In the genomic region with DNA sequence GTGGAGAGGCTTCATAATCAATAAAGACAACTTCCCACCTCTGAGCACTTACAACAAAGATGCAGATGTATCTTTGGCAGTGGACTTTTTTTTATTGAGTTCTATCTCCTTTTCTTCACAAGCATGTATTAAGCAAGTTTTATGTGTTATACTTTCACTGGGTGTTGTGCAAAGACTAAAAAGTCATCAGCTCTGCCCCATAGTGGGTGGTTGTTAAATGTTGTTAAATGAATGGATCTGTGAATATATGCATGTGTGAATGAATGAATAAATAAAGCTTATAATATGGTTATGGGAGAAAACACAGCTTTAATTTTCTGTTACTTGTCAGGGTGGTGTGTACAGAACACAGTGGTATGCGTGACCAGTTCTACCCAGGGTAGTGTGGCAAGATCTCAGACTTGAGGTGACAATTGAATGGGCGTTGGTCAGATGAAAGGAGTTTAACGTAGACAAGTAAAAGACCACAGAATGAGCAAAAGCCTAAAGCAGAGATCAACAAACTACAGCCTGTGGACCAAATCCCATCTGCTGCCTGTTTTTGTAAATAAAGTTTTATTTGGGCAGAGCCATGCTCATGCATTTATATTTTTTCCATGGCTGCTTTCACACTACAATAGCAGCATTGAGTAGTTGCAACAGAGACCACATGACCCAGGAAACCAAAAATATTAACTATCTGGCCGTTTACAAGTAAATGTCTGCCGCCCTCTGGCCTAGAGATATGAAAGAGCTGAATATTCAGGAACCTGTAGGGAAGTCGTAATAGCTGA, we compare ENCODE assay signal across 1 cellular context.
TF ChIP-seq lines count a peak whose summit lies in the region.

No MANE protein-coding gene starts in this region.

TF ChIP-seq in liver, 16 proteins besides CTCF, POLR2A, EP300 and RAD21 (continued from another document):
- TF ChIP-seq, protein P1, sequence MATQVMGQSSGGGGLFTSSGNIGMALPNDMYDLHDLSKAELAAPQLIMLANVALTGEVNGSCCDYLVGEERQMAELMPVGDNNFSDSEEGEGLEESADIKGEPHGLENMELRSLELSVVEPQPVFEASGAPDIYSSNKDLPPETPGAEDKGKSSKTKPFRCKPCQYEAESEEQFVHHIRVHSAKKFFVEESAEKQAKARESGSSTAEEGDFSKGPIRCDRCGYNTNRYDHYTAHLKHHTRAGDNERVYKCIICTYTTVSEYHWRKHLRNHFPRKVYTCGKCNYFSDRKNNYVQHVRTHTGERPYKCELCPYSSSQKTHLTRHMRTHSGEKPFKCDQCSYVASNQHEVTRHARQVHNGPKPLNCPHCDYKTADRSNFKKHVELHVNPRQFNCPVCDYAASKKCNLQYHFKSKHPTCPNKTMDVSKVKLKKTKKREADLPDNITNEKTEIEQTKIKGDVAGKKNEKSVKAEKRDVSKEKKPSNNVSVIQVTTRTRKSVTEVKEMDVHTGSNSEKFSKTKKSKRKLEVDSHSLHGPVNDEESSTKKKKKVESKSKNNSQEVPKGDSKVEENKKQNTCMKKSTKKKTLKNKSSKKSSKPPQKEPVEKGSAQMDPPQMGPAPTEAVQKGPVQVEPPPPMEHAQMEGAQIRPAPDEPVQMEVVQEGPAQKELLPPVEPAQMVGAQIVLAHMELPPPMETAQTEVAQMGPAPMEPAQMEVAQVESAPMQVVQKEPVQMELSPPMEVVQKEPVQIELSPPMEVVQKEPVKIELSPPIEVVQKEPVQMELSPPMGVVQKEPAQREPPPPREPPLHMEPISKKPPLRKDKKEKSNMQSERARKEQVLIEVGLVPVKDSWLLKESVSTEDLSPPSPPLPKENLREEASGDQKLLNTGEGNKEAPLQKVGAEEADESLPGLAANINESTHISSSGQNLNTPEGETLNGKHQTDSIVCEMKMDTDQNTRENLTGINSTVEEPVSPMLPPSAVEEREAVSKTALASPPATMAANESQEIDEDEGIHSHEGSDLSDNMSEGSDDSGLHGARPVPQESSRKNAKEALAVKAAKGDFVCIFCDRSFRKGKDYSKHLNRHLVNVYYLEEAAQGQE (IDR thresholded peaks at IDR 0.05): no peak
- TF ChIP-seq FOXA1 (IDR thresholded peaks at IDR 0.05) (no peak), HNF4A (conservative IDR thresholded peaks at IDR 0.05) (no peak), GABPA (IDR thresholded peaks at IDR 0.05 in 1 of 2, conservative IDR thresholded peaks at IDR 0.05 in 1 of 2) (no peak)
TF ChIP-seq in liver: peak in this region for 0.
